9 cellular contexts compared by ENCODE assay signal in genomic region chr19:3365093-3365446, GRCh38. TPM values are rescaled to one million over a fixed set of nuclear protein-coding genes. Genes with fewer than 3 reads are reported as not detected.
A peak's percentile ranks its signal among the peaks of the same experiment; 100 is the strongest.
DNase-seq lines count a peak whose midpoint lies in the region; ATAC-seq and TF ChIP-seq lines count a peak whose summit lies in the region.
"Had no signal": no experiment of that assay in that cellular context is flagged by ENCODE, and none has a peak within 500 bp of the region (broad histone marks: within the 10 kb centered on the region; RNA-seq: fewer than 3 reads in every experiment).

No MANE protein-coding gene starts in this region.

- ATAC-seq in stimulated activated naive CD8-positive, alpha-beta T cell treated with anti-CD3 and anti-CD28 coated beads, Interleukin-15, Interleukin-2, amounts not matched to agents 100 U/mL and 50 U/mL, for 24 hours: no peak
- ATAC-seq in activated CD8-positive, alpha-beta memory T cell treated with anti-CD3 and anti-CD28 coated beads, Interleukin-2, amount 10 ng/mL, durations not matched to agents 7 days and 5 days: no peak

- TF ChIP-seq CTCF in nephron (IDR thresholded peaks at IDR 0.05; ENCODE audit: unreplicated experiment in 3 of 3): no peak

- DNase-seq in stimulated activated naive CD8-positive, alpha-beta T cell treated with anti-CD3 and anti-CD28 coated beads, Interleukin-15, Interleukin-2, amounts not matched to agents 100 U/mL and 50 U/mL, for 24 hours: no peak
- DNase-seq in cerebellar cortex (ENCODE audit: low spot score) (peak; percentile 30), DMS153 (lab: John Stamatoyannopoulos, UW) (no peak), NCI-H446 treated with DMSO at 0.1 percent for 48 hours (lab: John Stamatoyannopoulos, UW) (no peak), RKO (ENCODE audit: low spot score) (no peak)
- no peak for DNase-seq in activated CD8-positive, alpha-beta memory T cell treated with anti-CD3 and anti-CD28 coated beads, Interleukin-2, amount 10 ng/mL, durations not matched to agents 7 days and 5 days
- DNase-seq: Karpas-422 had no signal

- H3K27ac Mint-ChIP-seq in stimulated activated naive CD8-positive, alpha-beta T cell treated with anti-CD3 and anti-CD28 coated beads, Interleukin-15, Interleukin-2, amounts not matched to agents 100 ng/mL and 50 ng/mL, for 24 hours: peak overlapping the region; percentile 55
- peak overlapping the region; percentile 37 to 83 (median 65) for H3K27ac Mint-ChIP-seq in nephron
- no peak overlapping the region for H3K27ac Mint-ChIP-seq in activated CD8-positive, alpha-beta memory T cell treated with anti-CD3 and anti-CD28 coated beads, Interleukin-2, amount 10 ng/mL, durations not matched to agents 7 days and 5 days

- H3K27me3 Mint-ChIP-seq in stimulated activated naive CD8-positive, alpha-beta T cell treated with anti-CD3 and anti-CD28 coated beads, Interleukin-15, Interleukin-2, amounts not matched to agents 100 ng/mL and 50 ng/mL, for 24 hours: no peaks in the 10 kb centered on the region
- H3K27me3 Mint-ChIP-seq in nephron (ENCODE audit: low read depth): peaks cover 75% of the 10 kb centered on the region
- peaks cover 21% of the 10 kb centered on the region for H3K27me3 Mint-ChIP-seq in activated CD8-positive, alpha-beta memory T cell treated with anti-CD3 and anti-CD28 coated beads, Interleukin-2, amount 10 ng/mL, durations not matched to agents 7 days and 5 days

- peaks cover 48% of the 10 kb centered on the region for H3K4me1 Mint-ChIP-seq in stimulated activated naive CD8-positive, alpha-beta T cell treated with anti-CD3 and anti-CD28 coated beads, Interleukin-15, Interleukin-2, amounts not matched to agents 100 ng/mL and 50 ng/mL, for 24 hours (ENCODE audit: low read depth)
- H3K4me1 Mint-ChIP-seq in nephron: peaks cover 50% of the 10 kb centered on the region
- H3K4me1 Mint-ChIP-seq in activated CD8-positive, alpha-beta memory T cell treated with anti-CD3 and anti-CD28 coated beads, Interleukin-2, amount 10 ng/mL, durations not matched to agents 7 days and 5 days: peaks cover 26% of the 10 kb centered on the region

- CTCF ChIA-PET in activated CD8-positive, alpha-beta memory T cell treated with anti-CD3 and anti-CD28 coated beads, Interleukin-2, amount 10 ng/mL, durations not matched to agents 7 days and 5 days (lab: Charles Lee): interaction anchor here (1.0 to 1.4 kb wide), 2 partner anchors 65 to 76 kb away, joined by 3 to 4 read pairs; no protein-coding TSS in a partner anchor

- H3K36me3 Mint-ChIP-seq in stimulated activated naive CD8-positive, alpha-beta T cell treated with anti-CD3 and anti-CD28 coated beads, Interleukin-15, Interleukin-2, amounts not matched to agents 100 ng/mL and 50 ng/mL, for 24 hours (ENCODE audit: low read depth): no peaks in the 10 kb centered on the region
- no peaks in the 10 kb centered on the region for H3K36me3 Mint-ChIP-seq in nephron (ENCODE audit: low read depth)
- no peaks in the 10 kb centered on the region for H3K36me3 Mint-ChIP-seq in activated CD8-positive, alpha-beta memory T cell treated with anti-CD3 and anti-CD28 coated beads, Interleukin-2, amount 10 ng/mL, durations not matched to agents 7 days and 5 days

- H3K9me3 Mint-ChIP-seq in stimulated activated naive CD8-positive, alpha-beta T cell treated with anti-CD3 and anti-CD28 coated beads, Interleukin-15, Interleukin-2, amounts not matched to agents 100 ng/mL and 50 ng/mL, for 24 hours: no peaks in the 10 kb centered on the region
- no peaks in the 10 kb centered on the region for H3K9me3 Mint-ChIP-seq in nephron
- H3K9me3 Mint-ChIP-seq in activated CD8-positive, alpha-beta memory T cell treated with anti-CD3 and anti-CD28 coated beads, Interleukin-2, amount 10 ng/mL, durations not matched to agents 7 days and 5 days (ENCODE audit: low read depth): no peaks in the 10 kb centered on the region

- H3K4me3 Mint-ChIP-seq in stimulated activated naive CD8-positive, alpha-beta T cell treated with anti-CD3 and anti-CD28 coated beads, Interleukin-15, Interleukin-2, amounts not matched to agents 100 ng/mL and 50 ng/mL, for 24 hours: peak overlapping the region; percentile 64
- H3K4me3 Mint-ChIP-seq in nephron: peak overlapping the region; percentile 79 to 88 (median 81)
- no peak overlapping the region for H3K4me3 Mint-ChIP-seq in activated CD8-positive, alpha-beta memory T cell treated with anti-CD3 and anti-CD28 coated beads, Interleukin-2, amount 10 ng/mL, durations not matched to agents 7 days and 5 days

RNA-seq across cellular contexts. Expression of gene NFIC, which starts 1.3 kb away (rescaled TPM):
- total RNA-seq in activated CD8-positive, alpha-beta memory T cell treated with anti-CD3 and anti-CD28 coated beads, Interleukin-2, amount 10 ng/mL, durations not matched to agents 7 days and 5 days: 10 to 100 TPM; 14.0 to 15.1 TPM
